1 cellular context compared by ENCODE assay signal in genomic region chr2:227627769-227628168, GRCh38.
TF ChIP-seq lines count a peak whose summit lies in the region.

No MANE protein-coding gene starts in this region.

TF ChIP-seq in GM12878, 131 proteins besides CTCF, POLR2A, EP300 and RAD21 (continues in another document):
- no peak for TF ChIP-seq RCOR1 (conservative IDR thresholded peaks at IDR 0.05; ENCODE audit: low read depth, low read length)
- TF ChIP-seq NR2C2 (IDR thresholded peaks at IDR 0.05; ENCODE audit: borderline replicate concordance, control insufficient read depth, insufficient read length, low read depth) = no peak
- no peak for TF ChIP-seq SP1 (IDR thresholded peaks at IDR 0.05; ENCODE audit: low read depth, low read length)
- no peak for TF ChIP-seq KLF5 (IDR thresholded peaks at IDR 0.05; ENCODE audit: partially characterized antibody)
- no peak for TF ChIP-seq HSF1 (IDR thresholded peaks at IDR 0.05; ENCODE audit: low read depth, low read length)
- TF ChIP-seq SREBF1 (IDR thresholded peaks at IDR 0.05; ENCODE audit: low read length) = no peak
- TF ChIP-seq SMARCA5 (IDR thresholded peaks at IDR 0.05) = no peak
- TF ChIP-seq MAX (IDR thresholded peaks at IDR 0.05; ENCODE audit: low read depth, low read length) = no peak
- TF ChIP-seq BCL11A (IDR thresholded peaks at IDR 0.05; ENCODE audit: low read depth, low read length) = peak; percentile 49; the same call in 1 of the 2 replicates
- no peak for TF ChIP-seq MEF2A (IDR thresholded peaks at IDR 0.05; ENCODE audit: insufficient read depth, low read depth, low read length)
- TF ChIP-seq BCL3 (IDR thresholded peaks at IDR 0.05; ENCODE audit: borderline replicate concordance, insufficient read depth, low read depth, low read length, poor library complexity, severe bottlenecking) = peak; percentile 80
- TF ChIP-seq CEBPZ (IDR thresholded peaks at IDR 0.05; ENCODE audit: low read depth, low read length) = no peak
- peak; percentile 31 to 63; a peak in 3 of 4 replicates for TF ChIP-seq IKZF2 (IDR thresholded peaks at IDR 0.05)
- no peak for TF ChIP-seq CBX5 (IDR thresholded peaks at IDR 0.05; ENCODE audit: low read depth)
- no peak for TF ChIP-seq REST (IDR thresholded peaks at IDR 0.05; ENCODE audit: low read depth, low read length)
- TF ChIP-seq ATF7 (IDR thresholded peaks at IDR 0.05; ENCODE audit: low read depth) = no peak
- no peak for TF ChIP-seq BRCA1 (IDR thresholded peaks at IDR 0.05; ENCODE audit: low read depth, low read length)
- no peak for TF ChIP-seq SMC3 (IDR thresholded peaks at IDR 0.05; ENCODE audit: borderline replicate concordance, low read length)
- no peak for TF ChIP-seq BMI1 (IDR thresholded peaks at IDR 0.05; ENCODE audit: borderline replicate concordance)
- TF ChIP-seq WRNIP1 (IDR thresholded peaks at IDR 0.05; ENCODE audit: borderline replicate concordance, low read depth, low read length) = no peak
- TF ChIP-seq SUPT20H (IDR thresholded peaks at IDR 0.05; ENCODE audit: borderline replicate concordance, control insufficient read depth, low read depth, low read length) = no peak
- TF ChIP-seq TCF7 (IDR thresholded peaks at IDR 0.05; ENCODE audit: borderline replicate concordance) = no peak
- no peak for TF ChIP-seq SMAD1 (IDR thresholded peaks at IDR 0.05; ENCODE audit: low read depth, partially characterized antibody)
- peak; percentile 92 for TF ChIP-seq RUNX3 (IDR thresholded peaks at IDR 0.05; ENCODE audit: low read length)
- no peak for TF ChIP-seq NFYA (IDR thresholded peaks at IDR 0.05; ENCODE audit: borderline replicate concordance, low read depth, low read length)
- no peak for TF ChIP-seq HDAC2 (IDR thresholded peaks at IDR 0.05)
- TF ChIP-seq TCF3 (IDR thresholded peaks at IDR 0.05; ENCODE audit: borderline replicate concordance, insufficient read depth, low read depth, low read length) = no peak
- no peak for TF ChIP-seq USF2 (IDR thresholded peaks at IDR 0.05; ENCODE audit: borderline replicate concordance, low read depth, low read length)
- no peak for TF ChIP-seq E4F1 (IDR thresholded peaks at IDR 0.05; ENCODE audit: borderline replicate concordance, partially characterized antibody)
- TF ChIP-seq CREB1 (IDR thresholded peaks at IDR 0.05; ENCODE audit: low read depth) = no peak
- no peak for TF ChIP-seq DPF2 (IDR thresholded peaks at IDR 0.05)
- no peak for TF ChIP-seq E2F4 (IDR thresholded peaks at IDR 0.05; ENCODE audit: low read depth, low read length)
- no peak for TF ChIP-seq GATAD2B (conservative IDR thresholded peaks at IDR 0.05; ENCODE audit: low read depth)
- TF ChIP-seq ATF2 (IDR thresholded peaks at IDR 0.05; ENCODE audit: low read length) = no peak
- no peak for TF ChIP-seq NKRF (conservative IDR thresholded peaks at IDR 0.05)
- TF ChIP-seq CEBPB (IDR thresholded peaks at IDR 0.05; ENCODE audit: borderline replicate concordance in 1 of 2, low read depth in 2 of 2, low read length in 2 of 2) = no peak
